Comparison of ENCODE assay signal across 15 cellular contexts in genomic region chr19:22026687-22027086, GRCh38. TPM values are rescaled to one million over a fixed set of nuclear protein-coding genes. Genes with fewer than 3 reads are reported as not detected.
DNase-seq lines count a peak whose midpoint lies in the region; ATAC-seq and TF ChIP-seq lines count a peak whose summit lies in the region.
"Had no signal": no experiment of that assay in that cellular context is flagged by ENCODE, and none has a peak within 500 bp of the region (broad histone marks: within the 10 kb centered on the region; RNA-seq: fewer than 3 reads in every experiment).

No MANE protein-coding gene starts in this region.

- TF ChIP-seq POLR2A in IMR-90 (IDR thresholded peaks at IDR 0.05; ENCODE audit: low read depth, low read length) = no peak

- TF ChIP-seq RAD21 in IMR-90 (IDR thresholded peaks at IDR 0.05; ENCODE audit: low read length) = no peak

- dilution Hi-C loops in IMR-90 (cut with HindIII; ENCODE audit: low sequenced_read_pairs, unreplicated experiment) = no loop called here

- no peak overlapping the region for H2BK12ac ChIP-seq in mesenchymal stem cell (ENCODE audit: low read length in 2 of 2)

- H4K5ac ChIP-seq in IMR-90 (ENCODE audit: low read depth, low read length) = no peak overlapping the region

- H4K20me1 ChIP-seq in IMR-90 (ENCODE audit: insufficient read depth, low read length) = no peaks in the 10 kb centered on the region
- H4K20me1 ChIP-seq: BLaER1 treated with 17β-estradiol and CSF1 and Interleukin-3, amounts not matched to agents 10 nM and 100 nM had no signal

- CTCF ChIA-PET in IMR-90 (lab: Yijun Ruan, JAX) = no interaction called here

- no peak overlapping the region for H2BK5ac ChIP-seq in IMR-90 (ENCODE audit: low read depth, low read length, poor library complexity, severe bottlenecking)
- H2BK5ac ChIP-seq in mesenchymal stem cell (ENCODE audit: low read depth, low read length, poor library complexity, severe bottlenecking) = no peak overlapping the region

- H3K9me3 ChIP-seq in IMR-90 (ENCODE audit: control insufficient read depth, insufficient read depth, low read length) = peaks cover 9% of the 10 kb centered on the region
- H3K9me3 ChIP-seq in mesenchymal stem cell (ENCODE audit: control insufficient read depth, low read length) = peaks cover 50% of the 10 kb centered on the region

- no peak overlapping the region for H2BK120ac ChIP-seq in IMR-90 (ENCODE audit: low read depth, low read length)
- no peak overlapping the region for H2BK120ac ChIP-seq in mesenchymal stem cell (ENCODE audit: low read depth, low read length)

- H3K4me3 ChIP-seq in IMR-90 (ENCODE audit: insufficient read depth, low read depth, low read length) (no peak overlapping the region), mesenchymal stem cell (ENCODE audit: insufficient read depth in 1 of 2, low read depth in 1 of 2, low read length in 2 of 2) (no peak overlapping the region)
- H3K4me3 ChIP-seq: BLaER1 treated with 17β-estradiol and CSF1 and Interleukin-3, amounts not matched to agents 10 nM and 100 nM had no signal

- H3K79me1 ChIP-seq in IMR-90 (ENCODE audit: low read depth in 1 of 2, low read length in 2 of 2) = no peaks in the 10 kb centered on the region
- no peaks in the 10 kb centered on the region for H3K79me1 ChIP-seq in mesenchymal stem cell (replicated peaks; ENCODE audit: low read length, poor library complexity, severe bottlenecking)

- no peak for TF ChIP-seq CTCF in IMR-90 (conservative IDR thresholded peaks at IDR 0.05; ENCODE audit: low read depth, low read length)

- H3K4me1 ChIP-seq in IMR-90 (ENCODE audit: control insufficient read depth, insufficient read depth, low read length) (no peaks in the 10 kb centered on the region), mesenchymal stem cell (ENCODE audit: control insufficient read depth, insufficient read depth, low read depth, low read length) (no peaks in the 10 kb centered on the region)
- H3K4me1 ChIP-seq: BLaER1 treated with 17β-estradiol and CSF1 and Interleukin-3, amounts not matched to agents 10 nM and 100 nM had no signal

- H4K8ac ChIP-seq in IMR-90 (ENCODE audit: low read depth in 2 of 2, low read length in 2 of 2) = no peak overlapping the region
- no peak overlapping the region for H4K8ac ChIP-seq in mesenchymal stem cell (ENCODE audit: low read length)

- H3K23ac ChIP-seq in IMR-90 (ENCODE audit: low read depth, low read length) (no peak overlapping the region), mesenchymal stem cell (ENCODE audit: low read length in 2 of 2) (no peak overlapping the region)

- intact Hi-C loops in Right ventricle myocardium superior (cut with DNase I) (no loop called here), left cardiac atrium (cut with DNase I) (no loop called here), IMR-90 (cut with micrococcal nuclease) (no loop called here)

- no peak overlapping the region for H3K4ac ChIP-seq in IMR-90 (ENCODE audit: low read depth, low read length)
- no peak overlapping the region for H3K4ac ChIP-seq in mesenchymal stem cell (ENCODE audit: low read depth in 1 of 2, low read length in 2 of 2)

- H3K4me2 ChIP-seq in IMR-90 (ENCODE audit: low read depth, low read length) (no peak overlapping the region), mesenchymal stem cell (ENCODE audit: low read length, poor library complexity, severe bottlenecking) (no peak overlapping the region)
- H3K4me2 ChIP-seq: BLaER1 treated with 17β-estradiol and CSF1 and Interleukin-3, amounts not matched to agents 10 nM and 100 nM had no signal

- POLR2A ChIA-PET in IMR-90 (lab: Charles Lee; ENCODE audit: unreplicated experiment) = no interaction called here

- no peak overlapping the region for H3K18ac ChIP-seq in IMR-90 (ENCODE audit: low read depth, low read length)
- no peak overlapping the region for H3K18ac ChIP-seq in mesenchymal stem cell (ENCODE audit: low read depth in 1 of 2, low read length in 2 of 2)

- H3K27ac ChIP-seq in IMR-90 (ENCODE audit: insufficient read depth, low read length) (no peak overlapping the region), mesenchymal stem cell (ENCODE audit: low read length, poor library complexity, severe bottlenecking) (no peak overlapping the region)
- H3K27ac ChIP-seq: BLaER1 treated with 17β-estradiol and CSF1 and Interleukin-3, amounts not matched to agents 10 nM and 100 nM had no signal

- in situ Hi-C loops in IMR-90 (cut with MboI; ENCODE audit: low sequenced_read_pairs) = no loop called here

- H3K9me1 ChIP-seq in IMR-90 (ENCODE audit: insufficient read depth, low read length) = no peaks in the 10 kb centered on the region

- no TSS peak for BruUV-seq in IMR-90 (replicated peaks; lab: Mats Ljungman, UMichigan)

- no peak overlapping the region for H3K56ac ChIP-seq in IMR-90 (ENCODE audit: extremely low read depth, insufficient read depth, low read length)

- H2BK15ac ChIP-seq in IMR-90 (ENCODE audit: low read depth, low read length) (no peak overlapping the region), mesenchymal stem cell (ENCODE audit: low read depth, poor library complexity, severe bottlenecking) (no peak overlapping the region)

- no peak overlapping the region for H4K91ac ChIP-seq in IMR-90 (ENCODE audit: insufficient read depth, low read depth, low read length)
- H4K91ac ChIP-seq in mesenchymal stem cell (ENCODE audit: low read length) = no peak overlapping the region

- no peak overlapping the region for H2AK5ac ChIP-seq in IMR-90 (ENCODE audit: low read depth, low read length)
- H2AK5ac ChIP-seq in mesenchymal stem cell (ENCODE audit: low read length, severe bottlenecking) = no peak overlapping the region

- H3K36me3 ChIP-seq in IMR-90 (ENCODE audit: control insufficient read depth, insufficient read depth, low read length) = no peaks in the 10 kb centered on the region
- H3K36me3 ChIP-seq in mesenchymal stem cell (ENCODE audit: control insufficient read depth in 1 of 2, insufficient read depth in 2 of 2, low read depth in 1 of 2, low read length in 2 of 2) = no peaks in the 10 kb centered on the region
- H3K36me3 ChIP-seq: BLaER1 treated with 17β-estradiol and CSF1 and Interleukin-3, amounts not matched to agents 10 nM and 100 nM had no signal

- H2AK9ac ChIP-seq in IMR-90 (replicated peaks; ENCODE audit: low read depth, low read length, poor library complexity) = no peak overlapping the region

- H3K14ac ChIP-seq in IMR-90 (replicated peaks; ENCODE audit: low read depth, low read length) (no peak overlapping the region), mesenchymal stem cell (ENCODE audit: low read length in 2 of 2) (no peak overlapping the region)

- H3K27me3 ChIP-seq in IMR-90 (ENCODE audit: control insufficient read depth, insufficient read depth, low read length) (no peaks in the 10 kb centered on the region), mesenchymal stem cell (ENCODE audit: control insufficient read depth in 1 of 2, insufficient read depth in 1 of 2, low read length in 2 of 2) (no peaks in the 10 kb centered on the region)
- H3K27me3 ChIP-seq: BLaER1 treated with 17β-estradiol and CSF1 and Interleukin-3, amounts not matched to agents 10 nM and 100 nM had no signal

- H2BK20ac ChIP-seq in IMR-90 (ENCODE audit: low read depth, low read length) = no peak overlapping the region

- H2AFZ ChIP-seq in IMR-90 (replicated peaks; ENCODE audit: low read length, poor library complexity) (no peak overlapping the region), mesenchymal stem cell (ENCODE audit: low read depth, low read length) (peak overlapping the region; percentile 4)

- ATAC-seq in Right ventricle myocardium superior (ENCODE audit: poor library complexity) (peak; percentile 60), left cardiac atrium (no peak), IMR-90 (ENCODE audit: low read depth) (no peak)
- ATAC-seq: CD8-positive, alpha-beta T cell had no signal

- H3K9ac ChIP-seq in IMR-90 (ENCODE audit: low read depth, low read length) (no peak overlapping the region), mesenchymal stem cell (ENCODE audit: low read length) (no peak overlapping the region)
- H3K9ac ChIP-seq: BLaER1 treated with 17β-estradiol and CSF1 and Interleukin-3, amounts not matched to agents 10 nM and 100 nM had no signal

- DNase-seq in Right ventricle myocardium superior (no peak), left cardiac atrium (no peak), IMR-90 (no peak), MV-4-11 (lab: John Stamatoyannopoulos, UW) (peak; percentile 27), mesenchymal stem cell (no peak), putamen (ENCODE audit: low spot score) (no peak), HuH-7.5 (ENCODE audit: low spot score) (no peak)
- DNase-seq: Calu3; CD8-positive, alpha-beta T cell; DMS79 treated with DMSO at 0.1 percent for 48 hours; GF-D8; H9 had no signal

TF ChIP-seq in IMR-90, 13 proteins besides CTCF, POLR2A, EP300 and RAD21:
- peak; percentile 23; the same call in 1 of the 2 replicates for TF ChIP-seq CEBPB (IDR thresholded peaks at IDR 0.05; ENCODE audit: low read depth, low read length)
- TF ChIP-seq BHLHE40 (IDR thresholded peaks at IDR 0.05; ENCODE audit: low read depth, low read length) = no peak

RNA-seq across cellular contexts. Expression of gene ZNF208, which starts 15.9 kb away (rescaled TPM):
- total RNA-seq in Right ventricle myocardium superior = 20.7 TPM
- 10 to 100 TPM; 13.0 to 16.7 TPM for total RNA-seq in left cardiac atrium
- not detected in 2 replicates for total RNA-seq in IMR-90 (2012; rRNA removed)
- polyA plus RNA-seq in IMR-90 (2012; rRNA removed) = not detected in 2 replicates
- not detected in 2 replicates for polyA plus RNA-seq in IMR-90 (2012; cell fraction: cytosol; rRNA removed)
- 0.03 TPM in 1 of 2 replicates, not detected in the other for polyA plus RNA-seq in IMR-90 (2012; cell fraction: nucleus; rRNA removed; ENCODE audit: low replicate concordance)
- polyA plus RNA-seq in mesenchymal stem cell (2013, experiment 1 of 2) = not detected
- not detected for polyA plus RNA-seq in mesenchymal stem cell (2013, experiment 2 of 2)
- total RNA-seq: A172, Calu3, H1, H9 had no signal
- polyA plus RNA-seq: H1 had no signal

RNA-seq across cellular contexts. Expression of gene ZNF257, which starts 25.6 kb away (rescaled TPM):
- total RNA-seq in Right ventricle myocardium superior = 1.2 TPM
- 1 to 10 TPM in 1 of 2 donors, under 1 TPM in 1; 0.88 to 1.4 TPM for total RNA-seq in left cardiac atrium
- total RNA-seq in IMR-90 (2012; rRNA removed) = 0.36 and 0.83 TPM in 2 replicates
- polyA plus RNA-seq in IMR-90 (2012; rRNA removed) = 0.20 and 0.21 TPM in 2 replicates
- polyA plus RNA-seq in IMR-90 (2012; cell fraction: cytosol; rRNA removed) = 0.15 TPM in 1 of 2 replicates, not detected in the other
- 0.07 and 0.14 TPM in 2 replicates for polyA plus RNA-seq in IMR-90 (2012; cell fraction: nucleus; rRNA removed; ENCODE audit: low replicate concordance)
- not detected for polyA plus RNA-seq in mesenchymal stem cell (2013, experiment 1 of 2)
- polyA plus RNA-seq in mesenchymal stem cell (2013, experiment 2 of 2) = not detected
- total RNA-seq: A172, H1, H9 had no signal
- polyA plus RNA-seq: H1 had no signal

Comparison
In these comparisons a context has a peak if more than half of its experiments do, and no peak if none do; other contexts are left out.
1. RNA of gene ZNF208, which starts 15.9 kb away (total RNA-seq): 20.7 TPM in Right ventricle myocardium superior (single experiment) and 13.0 to 16.7 TPM in left cardiac atrium; not detected in IMR-90; every median in the first group is over 10 times any median in the second.